In the genomic region with DNA sequence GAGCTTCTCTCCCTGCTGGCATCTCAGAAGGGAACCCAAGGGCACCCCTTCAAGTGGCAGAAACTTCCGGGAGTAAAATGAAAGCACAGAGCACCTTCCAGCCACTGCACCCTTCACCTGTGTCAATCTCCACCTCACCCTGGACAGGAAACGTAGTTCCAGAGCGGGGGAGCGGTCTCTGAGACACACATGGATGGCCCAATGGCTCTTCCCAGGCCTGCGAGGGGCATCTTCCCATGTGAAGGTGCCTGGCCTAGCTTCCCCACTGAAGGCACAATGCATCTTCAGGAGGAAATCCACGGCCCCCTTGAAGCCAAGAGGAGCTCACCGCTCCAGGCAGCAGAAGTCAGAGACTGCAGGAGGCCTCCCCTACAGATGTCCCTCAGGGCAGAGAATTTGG, we compare ENCODE assay signal across 22 cellular contexts.
A peak's percentile ranks its signal among the peaks of the same experiment; 100 is the strongest.
DNase-seq lines count a peak whose midpoint lies in the region; ATAC-seq, FAIRE-seq and TF ChIP-seq lines count a peak whose summit lies in the region.
"Had no signal": no experiment of that assay in that cellular context is flagged by ENCODE, and none has a peak within 500 bp of the region (broad histone marks: within the 10 kb centered on the region; RNA-seq: fewer than 3 reads in every experiment).

No MANE protein-coding gene starts in this region.

- CTCF ChIA-PET in activated naive CD4-positive, alpha-beta T cell treated with anti-CD3 and anti-CD28 coated beads, Interleukin-2, amount 10 ng/mL, durations not matched to agents 7 days and 5 days (lab: Charles Lee): no interaction called here
- CTCF ChIA-PET in MCF 10A (lab: Yijun Ruan, JAX): no interaction called here

- TF ChIP-seq CTCF in lower lobe of right lung (IDR thresholded peaks at IDR 0.05) (no peak), transverse colon (IDR thresholded peaks at IDR 0.05) (no peak), D721Med (IDR thresholded peaks at IDR 0.05; ENCODE audit: insufficient read depth, missing control alignments) (no peak), MCF 10A (IDR thresholded peaks at IDR 0.05; ENCODE audit: unreplicated experiment) (no peak)

- BruUV-seq in MCF 10A (replicated peaks; lab: Mats Ljungman, UMichigan): no TSS peak

- no peaks in the 10 kb centered on the region for H3K4me1 Mint-ChIP-seq in activated naive CD4-positive, alpha-beta T cell treated with anti-CD3 and anti-CD28 coated beads, Interleukin-2, amount 10 ng/mL, durations not matched to agents 7 days and 5 days
- H3K4me1 Mint-ChIP-seq in MCF 10A (ENCODE audit: insufficient read depth, unreplicated experiment): no peaks in the 10 kb centered on the region
- H3K4me1 Mint-ChIP-seq: B cell; CD8-positive, alpha-beta memory T cell had no signal

- H3K36me3 ChIP-seq in lower lobe of right lung: no peaks in the 10 kb centered on the region
- H3K36me3 ChIP-seq in transverse colon: no peaks in the 10 kb centered on the region

- peak; percentile 8 for DNase-seq in activated naive CD4-positive, alpha-beta T cell treated with anti-CD3 and anti-CD28 coated beads, Interleukin-2, amount 10 ng/mL, durations not matched to agents 7 days and 5 days
- DNase-seq in activated naive CD4-positive, alpha-beta T cell treated with anti-CD3 and anti-CD28 coated beads, Interleukin-2, amount 50 U/mL, for 16 hours: no peak
- DNase-seq in islet precursor cell (peak; percentile 30), lower lobe of right lung (no peak), transverse colon (peak; percentile 1), D721Med (ENCODE audit: insufficient read length, low spot score) (no peak), MCF 10A (ENCODE audit: unreplicated experiment) (no peak)
- DNase-seq: CD8-positive, alpha-beta memory T cell; DMS53; DMS79 treated with DMSO at 0.1 percent for 48 hours; GF-D8; H9 had no signal

- 85% methylated on average over 7 of the region's 7 CpGs; no CpG with 5 or more reads in 1 of the 2 donors for WGBS in transverse colon (ENCODE audit: low coverage in 1 of 2), 2 donors

- intact Hi-C loops in lower lobe of right lung (cut with DNase I) (no loop called here), transverse colon (cut with DNase I; ENCODE audit: low total_unique reads) (no loop called here), MCF 10A (cut with micrococcal nuclease) (no loop called here)

- no peaks in the 10 kb centered on the region for H3K36me3 Mint-ChIP-seq in activated naive CD4-positive, alpha-beta T cell treated with anti-CD3 and anti-CD28 coated beads, Interleukin-2, amount 10 ng/mL, durations not matched to agents 7 days and 5 days
- H3K36me3 Mint-ChIP-seq in MCF 10A (ENCODE audit: insufficient read depth, unreplicated experiment): no peaks in the 10 kb centered on the region

- H3K4me3 ChIP-seq in lower lobe of right lung: no peak overlapping the region
- no peak overlapping the region for H3K4me3 ChIP-seq in transverse colon
- H3K4me3 ChIP-seq: BLaER1, GM23338 had no signal

- in situ Hi-C loops in transverse colon (cut with MboI; ENCODE audit: low pct_ligation_motif_present in 1 of 4, low pct_unique_long_range_greater_than_20kb in 1 of 4, low sequenced_read_pairs in 3 of 4): no loop called here

- H3K9me3 ChIP-seq in lower lobe of right lung (no peaks in the 10 kb centered on the region), transverse colon (no peaks in the 10 kb centered on the region)

- no peak overlapping the region for H3K27ac Mint-ChIP-seq in activated naive CD4-positive, alpha-beta T cell treated with anti-CD3 and anti-CD28 coated beads, Interleukin-2, amount 10 ng/mL, durations not matched to agents 7 days and 5 days
- no peak overlapping the region for H3K27ac Mint-ChIP-seq in MCF 10A (ENCODE audit: low read depth, unreplicated experiment)
- H3K27ac Mint-ChIP-seq: B cell; CD4-positive, alpha-beta T cell; GM23338; H9 had no signal

- FAIRE-seq in D721Med (lab: Jason Lieb, UNC): no peak
- FAIRE-seq: A204.1, GM12892 had no signal

- POLR2A ChIA-PET in MCF 10A (lab: Yijun Ruan, JAX): no interaction called here

- no peak overlapping the region for H3K4me3 Mint-ChIP-seq in activated naive CD4-positive, alpha-beta T cell treated with anti-CD3 and anti-CD28 coated beads, Interleukin-2, amount 10 ng/mL, durations not matched to agents 7 days and 5 days
- H3K4me3 Mint-ChIP-seq in MCF 10A (ENCODE audit: unreplicated experiment): no peak overlapping the region
- H3K4me3 Mint-ChIP-seq: B cell; CD4-positive, alpha-beta T cell; GM23338; H9 had no signal

- no peak for TF ChIP-seq EP300 in transverse colon (IDR thresholded peaks at IDR 0.05; ENCODE audit: low read depth)

- H3K27me3 ChIP-seq in lower lobe of right lung (ENCODE audit: low read depth): no peaks in the 10 kb centered on the region
- no peaks in the 10 kb centered on the region for H3K27me3 ChIP-seq in transverse colon
- H3K27me3 ChIP-seq: BLaER1 had no signal

- no peak for ATAC-seq in lower lobe of right lung
- no peak for ATAC-seq in HG03520 (IDR thresholded peaks at IDR 0.05; ENCODE audit: unreplicated experiment)
- ATAC-seq: GM23338, HCT116 had no signal

- no peaks in the 10 kb centered on the region for H3K27me3 Mint-ChIP-seq in activated naive CD4-positive, alpha-beta T cell treated with anti-CD3 and anti-CD28 coated beads, Interleukin-2, amount 10 ng/mL, durations not matched to agents 7 days and 5 days
- H3K27me3 Mint-ChIP-seq in MCF 10A (ENCODE audit: insufficient read depth, unreplicated experiment): no peaks in the 10 kb centered on the region
- H3K27me3 Mint-ChIP-seq: B cell; CD4-positive, alpha-beta T cell; CD8-positive, alpha-beta memory T cell had no signal

- H3K4me1 ChIP-seq in lower lobe of right lung: peaks cover 7% of the 10 kb centered on the region
- no peaks in the 10 kb centered on the region for H3K4me1 ChIP-seq in transverse colon

- TF ChIP-seq POLR2A in transverse colon (IDR thresholded peaks at IDR 0.05): no peak

- peaks cover 1% of the 10 kb centered on the region for H3K9me3 Mint-ChIP-seq in activated naive CD4-positive, alpha-beta T cell treated with anti-CD3 and anti-CD28 coated beads, Interleukin-2, amount 10 ng/mL, durations not matched to agents 7 days and 5 days
- peaks cover 6% of the 10 kb centered on the region for H3K9me3 Mint-ChIP-seq in MCF 10A (ENCODE audit: unreplicated experiment)
- H3K9me3 Mint-ChIP-seq: CD4-positive, alpha-beta T cell; GM23338 had no signal

- peak overlapping the region; percentile 53 for H3K27ac ChIP-seq in lower lobe of right lung
- no peak overlapping the region for H3K27ac ChIP-seq in transverse colon
- H3K27ac ChIP-seq: 22Rv1, BLaER1, C4-2B had no signal

Comparison
In these comparisons a context has a peak if more than half of its experiments do, and no peak if none do; other contexts are left out.
1. DNase-seq: peak in activated naive CD4-positive, alpha-beta T cell treated with anti-CD3 and anti-CD28 coated beads, Interleukin-2, amount 10 ng/mL, durations not matched to agents 7 days and 5 days (single experiment), islet precursor cell (single experiment) and transverse colon (single experiment); none in activated naive CD4-positive, alpha-beta T cell treated with anti-CD3 and anti-CD28 coated beads, Interleukin-2, amount 50 U/mL, for 16 hours (single experiment), lower lobe of right lung (single experiment), D721Med (single experiment) and MCF 10A (single experiment).